ENCODE assay signal across 12 cellular contexts in the genomic region with DNA sequence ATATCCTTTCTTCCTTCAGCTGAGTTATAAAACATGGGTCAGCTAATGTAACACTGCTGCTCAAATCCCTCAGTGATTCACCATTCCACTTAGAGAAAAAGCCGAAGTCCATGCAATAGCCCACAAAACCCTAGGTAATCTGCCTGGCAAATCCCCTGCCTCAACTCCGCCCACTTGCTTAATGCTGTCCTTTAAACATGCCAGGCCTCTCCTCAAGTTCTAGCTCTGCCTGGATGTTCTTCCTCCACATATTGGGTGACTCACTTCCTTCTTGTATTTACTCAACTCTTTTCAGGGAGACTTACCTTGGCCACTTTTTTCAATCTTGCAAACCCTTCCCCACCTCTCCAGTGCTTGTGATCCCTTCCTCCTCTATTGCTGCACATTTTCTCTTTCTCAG.
DNase-seq lines count a peak whose midpoint lies in the region; ATAC-seq and TF ChIP-seq lines count a peak whose summit lies in the region.
"Had no signal": no experiment of that assay in that cellular context is flagged by ENCODE, and none has a peak within 500 bp of the region (broad histone marks: within the 10 kb centered on the region; RNA-seq: fewer than 3 reads in every experiment).

No MANE protein-coding gene starts in this region.

- no CpG with 5 or more reads among the region's 2 CpGs for WGBS in neuronal stem cell (ENCODE audit: extremely low coverage in 2 of 2, insufficient read length in 2 of 2, insufficient replicate concordance in 1 of 2), 2 donors
- 73 to 100% methylated on average over 2 of the region's 2 CpGs for WGBS in gastroesophageal sphincter (ENCODE audit: low coverage in 1 of 2), 2 donors

- DNase-seq in A172 (ENCODE audit: low spot score): peak; percentile 80
- peak; percentile 96 for DNase-seq in HT1080 (ENCODE audit: low read depth)
- peak; percentile 20 for DNase-seq in UCSD-AML1 (lab: John Stamatoyannopoulos, UW; ENCODE audit: unreplicated experiment)
- DNase-seq in fibroblast of the conjunctiva (ENCODE audit: low read depth): peak; percentile 41
- DNase-seq in neuronal stem cell (ENCODE audit: low spot score): no peak
- DNase-seq in T-helper 1 cell: no peak
- DNase-seq: gastrocnemius medialis, GF-D8 had no signal

- no peak overlapping the region for H3K4ac ChIP-seq in neuronal stem cell (ENCODE audit: low read length)

- TF ChIP-seq EP300 in gastroesophageal sphincter (IDR thresholded peaks at IDR 0.05): no peak

- no peak overlapping the region for H3K4me3 ChIP-seq in neuronal stem cell (ENCODE audit: low read length in 2 of 2)
- H3K4me3 ChIP-seq in gastroesophageal sphincter: no peak overlapping the region
- H3K4me3 ChIP-seq: cardiac muscle cell, gastrocnemius medialis, upper lobe of left lung had no signal

- H2BK120ac ChIP-seq in neuronal stem cell (ENCODE audit: low read depth, low read length): no peak overlapping the region

- ATAC-seq in gastroesophageal sphincter (no peak), GM19397 (IDR thresholded peaks at IDR 0.05; ENCODE audit: unreplicated experiment) (no peak)
- ATAC-seq: gastrocnemius medialis had no signal

- no peaks in the 10 kb centered on the region for H3K79me1 ChIP-seq in neuronal stem cell (ENCODE audit: low read depth, low read length)

- no peak for TF ChIP-seq POLR2A in gastroesophageal sphincter (IDR thresholded peaks at IDR 0.05)

- H3K9me3 ChIP-seq in neuronal stem cell (replicated peaks in 1 of 2; ENCODE audit: control insufficient read depth in 2 of 2, insufficient read depth in 1 of 2, low read depth in 1 of 2, low read length in 2 of 2) (no peaks in the 10 kb centered on the region), gastroesophageal sphincter (no peaks in the 10 kb centered on the region)
- H3K9me3 ChIP-seq: gastrocnemius medialis, upper lobe of left lung had no signal

- H3K4me1 ChIP-seq in neuronal stem cell (ENCODE audit: control insufficient read depth in 2 of 2, insufficient read depth in 1 of 2, low read depth in 1 of 2, low read length in 2 of 2) (no peaks in the 10 kb centered on the region), gastroesophageal sphincter (no peaks in the 10 kb centered on the region)

- H3K18ac ChIP-seq in neuronal stem cell (ENCODE audit: low read length): no peak overlapping the region

- H3K27me3 ChIP-seq in neuronal stem cell (ENCODE audit: control insufficient read depth in 3 of 3, insufficient read depth in 3 of 3, low read depth in 1 of 3, low read length in 3 of 3) (no peaks in the 10 kb centered on the region), gastroesophageal sphincter (no peaks in the 10 kb centered on the region)
- H3K27me3 ChIP-seq: cardiac muscle cell, gastrocnemius medialis, upper lobe of left lung had no signal

- H3K9ac ChIP-seq in neuronal stem cell (ENCODE audit: low read depth, low read length, poor library complexity): no peak overlapping the region

- no peak for TF ChIP-seq CTCF in gastroesophageal sphincter (IDR thresholded peaks at IDR 0.05)

- no peak overlapping the region for H3K23ac ChIP-seq in neuronal stem cell (ENCODE audit: low read depth, low read length, poor library complexity)

- H3K27ac ChIP-seq in neuronal stem cell (replicated peaks; ENCODE audit: low read length) (no peak overlapping the region), gastroesophageal sphincter (no peak overlapping the region)
- H3K27ac ChIP-seq: cardiac muscle cell, gastrocnemius medialis, upper lobe of left lung had no signal

- H2BK12ac ChIP-seq in neuronal stem cell (ENCODE audit: low read length): no peak overlapping the region

- no peak overlapping the region for H2BK15ac ChIP-seq in neuronal stem cell (ENCODE audit: low read length)

- H3K4me2 ChIP-seq in neuronal stem cell (ENCODE audit: insufficient read depth, low read length, poor library complexity, severe bottlenecking): no peak overlapping the region

- no peak overlapping the region for H2BK5ac ChIP-seq in neuronal stem cell (ENCODE audit: low read length)

- H2AFZ ChIP-seq in neuronal stem cell (ENCODE audit: low read length): no peak overlapping the region

- H2AK5ac ChIP-seq in neuronal stem cell (ENCODE audit: low read depth, low read length): no peak overlapping the region

- H4K91ac ChIP-seq in neuronal stem cell (ENCODE audit: low read depth, low read length, poor library complexity): no peak overlapping the region

- no peak overlapping the region for H4K8ac ChIP-seq in neuronal stem cell (ENCODE audit: low read depth, low read length)

- H3K36me3 ChIP-seq in neuronal stem cell (replicated peaks in 1 of 2; ENCODE audit: control insufficient read depth in 2 of 2, insufficient read depth in 2 of 2, low read length in 2 of 2): no peaks in the 10 kb centered on the region
- no peaks in the 10 kb centered on the region for H3K36me3 ChIP-seq in gastroesophageal sphincter
- H3K36me3 ChIP-seq: cardiac muscle cell, gastrocnemius medialis, upper lobe of left lung had no signal

- no peak overlapping the region for H3K14ac ChIP-seq in neuronal stem cell (ENCODE audit: low read length)

Comparison
In these comparisons a context has a peak if more than half of its experiments do, and no peak if none do; other contexts are left out.
1. DNase-seq: peak in A172 (single experiment), HT1080 (single experiment), UCSD-AML1 (single experiment) and fibroblast of the conjunctiva (single experiment); none in neuronal stem cell (single experiment) and T-helper 1 cell (0 of 5).